Comparison of ENCODE assay signal across 8 cellular contexts in the genomic region with DNA sequence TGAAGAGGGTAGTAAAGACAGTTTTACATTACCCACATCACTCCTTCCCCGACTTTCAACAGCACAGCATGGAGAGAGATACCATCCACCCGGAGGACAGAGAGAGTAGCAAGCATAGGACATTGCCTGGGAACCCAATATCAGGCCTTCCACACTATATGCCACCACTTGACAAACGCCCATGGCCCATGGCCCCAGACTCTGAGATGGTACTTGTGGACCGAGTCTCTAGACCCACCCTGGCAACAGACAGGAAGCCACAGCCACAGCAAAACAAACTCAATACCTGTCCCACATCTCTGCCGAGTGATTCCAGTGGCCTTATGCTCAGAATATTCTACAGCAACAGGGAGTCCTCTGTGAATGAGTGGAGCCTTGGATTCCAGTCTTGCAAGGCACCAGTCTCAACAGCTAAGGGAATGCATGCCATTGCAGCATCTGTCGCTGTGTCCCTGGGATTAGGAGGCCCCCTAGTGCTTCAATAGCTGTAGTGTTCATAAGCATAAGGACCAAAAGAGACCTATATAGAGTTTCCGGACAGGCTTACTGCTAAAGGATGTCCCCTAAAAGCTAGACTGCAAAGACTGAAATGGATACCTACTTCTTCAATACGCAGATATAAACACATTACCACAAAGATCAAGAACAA. TPM values are rescaled to one million over a fixed set of nuclear protein-coding genes. Genes with fewer than 3 reads are reported as not detected.
A peak's percentile ranks its signal among the peaks of the same experiment; 100 is the strongest.
DNase-seq lines count a peak whose midpoint lies in the region; ATAC-seq and TF ChIP-seq lines count a peak whose summit lies in the region.

No MANE protein-coding gene starts in this region.

- H3K4me3 ChIP-seq in RWPE2 (ENCODE audit: severe bottlenecking) (no peak overlapping the region), upper lobe of right lung (no peak overlapping the region)

- ATAC-seq in GM19468 (IDR thresholded peaks at IDR 0.05; ENCODE audit: extremely low read depth, unreplicated experiment), result peak; percentile 63
- peak; percentile 60; the same call in 1 of the 3 replicates for ATAC-seq in RWPE2 (ENCODE audit: low read depth)
- ATAC-seq in left lobe of liver, result peak; percentile 85
- peak; percentile 86 for ATAC-seq in upper lobe of right lung

- no peaks in the 10 kb centered on the region for H3K36me3 ChIP-seq in RWPE2 (ENCODE audit: low read depth)
- H3K36me3 ChIP-seq in upper lobe of right lung, result no peaks in the 10 kb centered on the region

- H3K9me3 ChIP-seq in RWPE2 (ENCODE audit: severe bottlenecking) (no peaks in the 10 kb centered on the region), upper lobe of right lung (no peaks in the 10 kb centered on the region)

- H3K27ac ChIP-seq in RWPE2 (ENCODE audit: poor library complexity, severe bottlenecking) (no peak overlapping the region), upper lobe of right lung (no peak overlapping the region)

- peak; percentile 30 for DNase-seq in NCI-H2107 treated with DMSO at 0.1 percent for 48 hours (lab: John Stamatoyannopoulos, UW; ENCODE audit: unreplicated experiment)
- DNase-seq in NCI-H2107 (lab: John Stamatoyannopoulos, UW), result no peak
- peak; percentile 2 for DNase-seq in HS-5 (ENCODE audit: low read depth)
- no peak for DNase-seq in RWPE2 (ENCODE audit: low spot score)
- peak; percentile 1 for DNase-seq in brain pericyte (ENCODE audit: low read depth, low spot score)
- DNase-seq in left lobe of liver (ENCODE audit: low spot score), result no peak
- no peak for DNase-seq in upper lobe of right lung

- H3K4me1 ChIP-seq in RWPE2 (ENCODE audit: insufficient read depth, poor library complexity, severe bottlenecking), result no peaks in the 10 kb centered on the region
- H3K4me1 ChIP-seq in upper lobe of right lung, result no peaks in the 10 kb centered on the region

- intact Hi-C loops in upper lobe of right lung (cut with DNase I), result no loop called here

- no peaks in the 10 kb centered on the region for H3K27me3 ChIP-seq in RWPE2 (ENCODE audit: insufficient read depth, poor library complexity, severe bottlenecking)
- H3K27me3 ChIP-seq in upper lobe of right lung, result no peaks in the 10 kb centered on the region

- TF ChIP-seq CTCF in RWPE2 (IDR thresholded peaks at IDR 0.05; ENCODE audit: poor library complexity, severe bottlenecking) (peak; percentile 38), upper lobe of right lung (IDR thresholded peaks at IDR 0.05) (peak; percentile 41)

RNA-seq across cellular contexts. Expression of gene CT55, which starts 14.7 kb away (rescaled TPM):
- total RNA-seq in left lobe of liver (not detected), upper lobe of right lung (not detected)

Comparison
In these comparisons a context has a peak if more than half of its experiments do, and no peak if none do; other contexts are left out.
1. DNase-seq: peak in NCI-H2107 treated with DMSO at 0.1 percent for 48 hours (single experiment), HS-5 (single experiment) and brain pericyte (single experiment); none in NCI-H2107 (single experiment), RWPE2 (single experiment), left lobe of liver (single experiment) and upper lobe of right lung (single experiment).
2. Peak in every context shown above with its lines, with median percentiles within 50 percentile points of each other: ATAC-seq.